Comparison of ENCODE assay signal across 8 cellular contexts in genomic region chr11:116787436-116787785, GRCh38. TPM values are rescaled to one million over a fixed set of nuclear protein-coding genes. Genes with fewer than 3 reads are reported as not detected.
DNase-seq lines count a peak whose midpoint lies in the region; ATAC-seq and TF ChIP-seq lines count a peak whose summit lies in the region.

No MANE protein-coding gene starts in this region.

- H3K4me3 Mint-ChIP-seq in activated T-cell treated with anti-CD3 and anti-CD28 coated beads, Interleukin-2, amount 50 U/mL, for 72 hours = peak overlapping the region; percentile 87 to 94
- peak overlapping the region; percentile 84 for H3K4me3 Mint-ChIP-seq in stimulated activated memory B cell treated with anti-CD40 and anti-IgM and Interleukin-4, amounts not matched to agents 10 μg/mL and 1 μg/mL and 100 μg/mL, for 72 hours

- H3K9me3 ChIP-seq in WERI-Rb-1 (ENCODE audit: severe bottlenecking) = no peaks in the 10 kb centered on the region
- H3K9me3 ChIP-seq in iPS DF 6.9 (ENCODE audit: control insufficient read depth, insufficient read depth, low read length) = no peaks in the 10 kb centered on the region

- ATAC-seq in activated T-cell treated with anti-CD3 and anti-CD28 coated beads, Interleukin-2, amount 50 U/mL, for 72 hours (replicated peaks in 1 of 2) = peak in 1 of 2 donors; percentile 12
- ATAC-seq in stimulated activated memory B cell treated with anti-CD40 and anti-IgM and Interleukin-4, amounts not matched to agents 10 μg/mL and 1 μg/mL and 100 μg/mL, for 72 hours = peak; percentile 34
- no peak for ATAC-seq in HG02623 (IDR thresholded peaks at IDR 0.05; ENCODE audit: unreplicated experiment)

- WGBS in iPS DF 6.9 (ENCODE audit: insufficient coverage, insufficient read length) = no CpG with 5 or more reads among the region's 15 CpGs

- H3K27me3 ChIP-seq in WERI-Rb-1 (ENCODE audit: insufficient read depth, low read depth, severe bottlenecking) (no peaks in the 10 kb centered on the region), iPS DF 6.9 (ENCODE audit: control insufficient read depth, insufficient read depth, low read length) (no peaks in the 10 kb centered on the region)

- H3K27me3 Mint-ChIP-seq in activated T-cell treated with anti-CD3 and anti-CD28 coated beads, Interleukin-2, amount 50 U/mL, for 72 hours (ENCODE audit: low read depth) = no peaks in the 10 kb centered on the region
- peaks cover 9% of the 10 kb centered on the region for H3K27me3 Mint-ChIP-seq in stimulated activated memory B cell treated with anti-CD40 and anti-IgM and Interleukin-4, amounts not matched to agents 10 μg/mL and 1 μg/mL and 100 μg/mL, for 72 hours

- H3K4me1 Mint-ChIP-seq in activated T-cell treated with anti-CD3 and anti-CD28 coated beads, Interleukin-2, amount 50 U/mL, for 72 hours (ENCODE audit: low read depth) = peaks cover 70% of the 10 kb centered on the region
- H3K4me1 Mint-ChIP-seq in stimulated activated memory B cell treated with anti-CD40 and anti-IgM and Interleukin-4, amounts not matched to agents 10 μg/mL and 1 μg/mL and 100 μg/mL, for 72 hours = peaks cover 35% of the 10 kb centered on the region

- peaks cover 12 to 22% of the 10 kb centered on the region in 2 donors for H3K36me3 Mint-ChIP-seq in activated T-cell treated with anti-CD3 and anti-CD28 coated beads, Interleukin-2, amount 50 U/mL, for 72 hours (ENCODE audit: insufficient read depth in 2 of 2)
- H3K36me3 Mint-ChIP-seq in stimulated activated memory B cell treated with anti-CD40 and anti-IgM and Interleukin-4, amounts not matched to agents 10 μg/mL and 1 μg/mL and 100 μg/mL, for 72 hours = peaks cover 36% of the 10 kb centered on the region

- peak overlapping the region; percentile 85 for H3K4me3 ChIP-seq in WERI-Rb-1 (ENCODE audit: low read depth, low read length)
- peak overlapping the region; percentile 78 for H3K4me3 ChIP-seq in iPS DF 6.9 (ENCODE audit: low read length)

- H3K27ac ChIP-seq in WERI-Rb-1 (peak overlapping the region; percentile 47), iPS DF 6.9 (ENCODE audit: low read length) (no peak overlapping the region)

- H3K36me3 ChIP-seq in WERI-Rb-1 = peaks cover 45% of the 10 kb centered on the region
- peaks cover 29% of the 10 kb centered on the region for H3K36me3 ChIP-seq in iPS DF 6.9 (ENCODE audit: control insufficient read depth, insufficient read depth, low read length)

- DNase-seq in activated T-cell treated with anti-CD3 and anti-CD28 coated beads, Interleukin-2, amount 50 U/mL, for 72 hours = no peak
- no peak for DNase-seq in activated T-cell treated with anti-CD3 and anti-CD28 coated beads, Interleukin-2, amount 50 U/mL, for 48 hours
- DNase-seq in WERI-Rb-1 (no peak), iPS DF 6.9 (ENCODE audit: low read depth, low spot score) (no peak), NCI-H524 treated with DMSO at 0.1 percent for 48 hours (lab: John Stamatoyannopoulos, UW) (no peak), DMS114 treated with DMSO at 0.1 percent for 48 hours (lab: John Stamatoyannopoulos, UW; ENCODE audit: unreplicated experiment) (no peak)

- H3K4me1 ChIP-seq in iPS DF 6.9 (ENCODE audit: control insufficient read depth, insufficient read depth, low read length) = peaks cover 4% of the 10 kb centered on the region

- TF ChIP-seq CTCF in WERI-Rb-1 (IDR thresholded peaks at IDR 0.05; ENCODE audit: low read depth, low read length) = no peak

- no peaks in the 10 kb centered on the region for H3K9me3 Mint-ChIP-seq in activated T-cell treated with anti-CD3 and anti-CD28 coated beads, Interleukin-2, amount 50 U/mL, for 72 hours
- H3K9me3 Mint-ChIP-seq in stimulated activated memory B cell treated with anti-CD40 and anti-IgM and Interleukin-4, amounts not matched to agents 10 μg/mL and 1 μg/mL and 100 μg/mL, for 72 hours = no peaks in the 10 kb centered on the region

- H3K27ac Mint-ChIP-seq in activated T-cell treated with anti-CD3 and anti-CD28 coated beads, Interleukin-2, amount 50 U/mL, for 72 hours = peak overlapping the region; percentile 81
- H3K27ac Mint-ChIP-seq in stimulated activated memory B cell treated with anti-CD40 and anti-IgM and Interleukin-4, amounts not matched to agents 10 μg/mL and 1 μg/mL and 100 μg/mL, for 72 hours = peak overlapping the region; percentile 93

RNA-seq across cellular contexts. Expression of gene ZPR1, which starts 0.4 kb away (rescaled TPM):
- total RNA-seq in activated T-cell treated with anti-CD3 and anti-CD28 coated beads, Interleukin-2, amount 50 U/mL, for 72 hours = 100 to 1,000 TPM in 1 of 2 donors, 10 to 100 TPM in 1; 77.6 to 106 TPM

RNA-seq across cellular contexts. Expression of gene APOA5, which starts 4.3 kb away (rescaled TPM):
- not detected for total RNA-seq in activated T-cell treated with anti-CD3 and anti-CD28 coated beads, Interleukin-2, amount 50 U/mL, for 72 hours

RNA-seq across cellular contexts. Expression of gene BUD13, which starts 14.6 kb away (rescaled TPM):
- 10 to 100 TPM; 26.1 to 32.8 TPM for total RNA-seq in activated T-cell treated with anti-CD3 and anti-CD28 coated beads, Interleukin-2, amount 50 U/mL, for 72 hours

RNA-seq across cellular contexts. Expression of gene APOA4, which starts 35.7 kb away (rescaled TPM):
- not detected for total RNA-seq in activated T-cell treated with anti-CD3 and anti-CD28 coated beads, Interleukin-2, amount 50 U/mL, for 72 hours

RNA-seq across cellular contexts. Expression of gene APOC3, which starts 42.3 kb away (rescaled TPM):
- total RNA-seq in activated T-cell treated with anti-CD3 and anti-CD28 coated beads, Interleukin-2, amount 50 U/mL, for 72 hours = not detected
